Comparison of ENCODE assay signal across 1 cellular context in the genomic region with DNA sequence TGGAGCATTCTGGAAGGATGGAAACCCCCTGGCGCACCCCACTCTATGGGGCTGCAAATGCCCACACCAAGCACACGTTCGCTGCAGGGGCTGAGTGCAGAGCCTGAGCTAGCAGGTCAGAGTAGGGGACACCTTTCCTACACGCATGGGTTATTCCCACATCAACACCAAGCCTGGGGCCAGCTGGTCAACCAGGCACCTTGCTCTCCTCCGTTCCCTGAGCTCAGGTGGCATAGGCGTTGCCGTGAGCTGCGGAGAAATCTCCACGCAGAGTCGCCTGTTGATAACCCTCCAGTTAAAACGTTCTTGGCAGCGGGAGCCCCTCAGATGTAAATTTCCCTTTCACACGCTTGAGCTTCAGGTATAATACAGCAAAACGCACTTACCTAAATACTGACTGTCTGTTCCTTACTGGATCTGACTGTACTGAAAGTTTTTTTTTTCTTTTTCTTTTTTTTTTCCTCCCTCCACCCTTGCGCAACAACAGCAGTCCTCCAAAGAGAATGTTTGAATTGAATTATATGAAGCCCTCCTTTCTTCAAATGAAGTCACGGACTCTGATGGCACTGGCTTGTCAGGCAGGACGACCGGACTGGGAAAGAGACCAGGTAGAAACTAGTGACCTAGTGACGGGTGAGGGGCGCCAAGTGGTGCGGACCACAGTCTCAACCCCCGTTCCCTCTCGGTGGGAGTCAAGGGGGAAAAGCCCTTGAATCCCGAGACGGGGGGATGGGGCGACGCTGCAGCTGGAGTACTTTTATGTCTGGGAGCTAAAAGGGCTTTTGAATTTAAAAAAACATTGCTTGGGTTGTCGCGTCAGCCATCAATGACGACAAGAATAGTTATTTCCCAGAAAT.
TF ChIP-seq lines count a peak whose summit lies in the region.

No MANE protein-coding gene starts in this region.

TF ChIP-seq in endothelial cell of umbilical vein, 7 proteins besides CTCF, POLR2A, EP300 and RAD21:
- TF ChIP-seq, protein P1, sequence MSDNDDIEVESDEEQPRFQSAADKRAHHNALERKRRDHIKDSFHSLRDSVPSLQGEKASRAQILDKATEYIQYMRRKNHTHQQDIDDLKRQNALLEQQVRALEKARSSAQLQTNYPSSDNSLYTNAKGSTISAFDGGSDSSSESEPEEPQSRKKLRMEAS (IDR thresholded peaks at IDR 0.05; ENCODE audit: insufficient read depth, insufficient read length): no peak
- TF ChIP-seq EZH2 (IDR thresholded peaks at IDR 0.05; ENCODE audit: borderline replicate concordance, low read depth, low read length, severe bottlenecking): peak; percentile 59
TF ChIP-seq in endothelial cell of umbilical vein: peak in this region for 1.
